Comparison of ENCODE assay signal across 23 cellular contexts in genomic region chr19:10981496-10981895, GRCh38. TPM values are rescaled to one million over a fixed set of nuclear protein-coding genes. Genes with fewer than 3 reads are reported as not detected.
DNase-seq lines count a peak whose midpoint lies in the region; ATAC-seq lines count a peak whose summit lies in the region.
"Had no signal": no experiment of that assay in that cellular context is flagged by ENCODE, and none has a peak within 500 bp of the region (broad histone marks: within the 10 kb centered on the region; RNA-seq: fewer than 3 reads in every experiment).

No MANE protein-coding gene starts in this region.

- H3K36me3 Mint-ChIP-seq in activated CD4-positive, alpha-beta memory T cell treated with anti-CD3 and anti-CD28 coated beads for 36 hours, result peaks cover 3% of the 10 kb centered on the region
- no peaks in the 10 kb centered on the region for H3K36me3 Mint-ChIP-seq in activated naive CD8-positive, alpha-beta T cell treated with anti-CD3 and anti-CD28 coated beads, Interleukin-2, amount 50 U/mL, for 24 hours (ENCODE audit: low read depth)
- H3K36me3 Mint-ChIP-seq: activated CD8-positive, alpha-beta memory T cell treated with anti-CD3 and anti-CD28 coated beads, Interleukin-2, amount 10 ng/mL, durations not matched to agents 7 days and 5 days had no signal

- CTCF ChIA-PET in activated CD4-positive, alpha-beta memory T cell treated with anti-CD3 and anti-CD28 coated beads for 36 hours (lab: Charles Lee), result interaction anchor here (0.6 to 1.7 kb wide), 2 partner anchors 10 to 39 kb away, joined by 3 to 7 read pairs; no protein-coding TSS in a partner anchor

- 100% methylated on average over 1 of the region's 1 CpG for WGBS in GM23248 (ENCODE audit: low coverage in 1 of 2, low lambda C conversion rate in 2 of 2, missing lambda C conversion rate in 2 of 2), 2 experiments

- POLR2A ChIA-PET in activated CD4-positive, alpha-beta memory T cell treated with anti-CD3 and anti-CD28 coated beads for 36 hours (lab: Charles Lee), result no interaction called here

- H3F3A ChIP-seq in GM23248 (ENCODE audit: insufficient read depth), result no peaks in the 10 kb centered on the region

- H3K4me1 Mint-ChIP-seq in activated CD4-positive, alpha-beta memory T cell treated with anti-CD3 and anti-CD28 coated beads for 36 hours (ENCODE audit: low read depth), result peaks cover 18% of the 10 kb centered on the region
- H3K4me1 Mint-ChIP-seq in activated naive CD8-positive, alpha-beta T cell treated with anti-CD3 and anti-CD28 coated beads, Interleukin-2, amount 50 U/mL, for 24 hours, result peaks cover 20% of the 10 kb centered on the region
- H3K4me1 Mint-ChIP-seq: activated T-helper 17 cell treated with anti-CD3 and anti-CD28 coated beads, Interleukin-2, amount 50 U/mL, for 72 hours had no signal

- H3K4me2 ChIP-seq in GM23248 (ENCODE audit: unreplicated experiment), result no peak overlapping the region

- H3K9me2 ChIP-seq in GM23248 (ENCODE audit: insufficient read depth), result no peaks in the 10 kb centered on the region

- intact Hi-C loops in activated CD4-positive, alpha-beta memory T cell treated with anti-CD3 and anti-CD28 coated beads for 36 hours (cut with micrococcal nuclease), result loop anchor here (5.0 kb wide), 1 partner anchor 39 kb away; no protein-coding TSS in a partner anchor

- H3K36me3 ChIP-seq in GM23248 (ENCODE audit: low read depth), result no peaks in the 10 kb centered on the region; the same call in 1 of the 2 replicates

- no peaks in the 10 kb centered on the region for H3K27me3 ChIP-seq in GM23248 (replicated peaks; ENCODE audit: insufficient read depth)
- H3K27me3 ChIP-seq: gastroesophageal sphincter, sigmoid colon had no signal

- ATAC-seq in GM18858 (IDR thresholded peaks at IDR 0.05; ENCODE audit: unreplicated experiment) (no peak), GM18517 (IDR thresholded peaks at IDR 0.05; ENCODE audit: unreplicated experiment) (no peak)
- ATAC-seq in activated naive CD8-positive, alpha-beta T cell treated with anti-CD3 and anti-CD28 coated beads, Interleukin-2, amount 50 U/mL, for 24 hours, result no peak
- ATAC-seq: activated CD8-positive, alpha-beta memory T cell treated with anti-CD3 and anti-CD28 coated beads, Interleukin-2, amount 10 ng/mL, durations not matched to agents 7 days and 5 days; activated T-helper 17 cell treated with anti-CD3 and anti-CD28 coated beads, Interleukin-2, amount 50 U/mL, for 72 hours; gastroesophageal sphincter; naive thymus-derived CD4-positive, alpha-beta T cell had no signal

- peaks cover 98% of the 10 kb centered on the region for H3K79me2 ChIP-seq in GM23248 (ENCODE audit: insufficient read depth)

- H2AFZ ChIP-seq in GM23248, result no peak overlapping the region

- no peak overlapping the region for H3K27ac Mint-ChIP-seq in activated CD4-positive, alpha-beta memory T cell treated with anti-CD3 and anti-CD28 coated beads for 36 hours
- H3K27ac Mint-ChIP-seq in activated naive CD8-positive, alpha-beta T cell treated with anti-CD3 and anti-CD28 coated beads, Interleukin-2, amount 50 U/mL, for 24 hours, result no peak overlapping the region
- H3K27ac Mint-ChIP-seq: activated CD8-positive, alpha-beta memory T cell treated with anti-CD3 and anti-CD28 coated beads, Interleukin-2, amount 10 ng/mL, durations not matched to agents 7 days and 5 days; activated naive CD8-positive, alpha-beta T cell treated with anti-CD3 and anti-CD28 coated beads for 36 hours; activated T-helper 17 cell treated with anti-CD3 and anti-CD28 coated beads, Interleukin-2, amount 50 U/mL, for 72 hours; memory B cell had no signal

- H3K9ac ChIP-seq in GM23248, result no peak overlapping the region

- no peak overlapping the region for H3K4me3 Mint-ChIP-seq in activated CD4-positive, alpha-beta memory T cell treated with anti-CD3 and anti-CD28 coated beads for 36 hours
- H3K4me3 Mint-ChIP-seq in activated naive CD8-positive, alpha-beta T cell treated with anti-CD3 and anti-CD28 coated beads, Interleukin-2, amount 50 U/mL, for 24 hours, result no peak overlapping the region
- H3K4me3 Mint-ChIP-seq: activated CD8-positive, alpha-beta memory T cell treated with anti-CD3 and anti-CD28 coated beads, Interleukin-2, amount 10 ng/mL, durations not matched to agents 7 days and 5 days; activated naive CD8-positive, alpha-beta T cell treated with anti-CD3 and anti-CD28 coated beads for 36 hours; activated T-helper 17 cell treated with anti-CD3 and anti-CD28 coated beads, Interleukin-2, amount 50 U/mL, for 72 hours; memory B cell; naive thymus-derived CD4-positive, alpha-beta T cell had no signal

- H3K4me3 ChIP-seq in GM23248, result no peak overlapping the region
- H3K4me3 ChIP-seq: gastroesophageal sphincter, sigmoid colon had no signal

- H3K4me1 ChIP-seq in GM23248 (ENCODE audit: insufficient read depth), result peaks cover 8% of the 10 kb centered on the region; the same call in 1 of the 2 replicates

- no peaks in the 10 kb centered on the region for H3K9me3 Mint-ChIP-seq in activated CD4-positive, alpha-beta memory T cell treated with anti-CD3 and anti-CD28 coated beads for 36 hours
- no peaks in the 10 kb centered on the region for H3K9me3 Mint-ChIP-seq in activated naive CD8-positive, alpha-beta T cell treated with anti-CD3 and anti-CD28 coated beads, Interleukin-2, amount 50 U/mL, for 24 hours
- H3K9me3 Mint-ChIP-seq: activated naive CD8-positive, alpha-beta T cell treated with anti-CD3 and anti-CD28 coated beads for 36 hours; activated T-helper 17 cell treated with anti-CD3 and anti-CD28 coated beads, Interleukin-2, amount 50 U/mL, for 72 hours; memory B cell; naive thymus-derived CD4-positive, alpha-beta T cell had no signal

- DNase-seq in A172 (ENCODE audit: low spot score) (peak; percentile 72), GM23248 (peak; percentile 25), NCI-H69 (lab: John Stamatoyannopoulos, UW) (peak; percentile 66), fibroblast of gingiva (ENCODE audit: low read depth) (peak; percentile 14)
- DNase-seq in activated CD4-positive, alpha-beta memory T cell treated with anti-CD3 and anti-CD28 coated beads for 36 hours, result no peak
- DNase-seq in activated naive CD8-positive, alpha-beta T cell treated with anti-CD3 and anti-CD28 coated beads, Interleukin-2, amount 50 U/mL, for 24 hours, result no peak
- DNase-seq: activated CD8-positive, alpha-beta memory T cell treated with anti-CD3 and anti-CD28 coated beads, Interleukin-2, amount 10 ng/mL, durations not matched to agents 7 days and 5 days; activated naive CD8-positive, alpha-beta T cell treated with anti-CD3 and anti-CD28 coated beads for 36 hours; dermis blood vessel endothelial cell; GDM1; kidney glomerular epithelial cell; naive thymus-derived CD4-positive, alpha-beta T cell; NCI-H524; OCI-M1; SHP77 treated with DMSO at 0.1 percent for 48 hours; sigmoid colon had no signal

- H3K9me3 ChIP-seq in GM23248 (ENCODE audit: low read depth), result no peaks in the 10 kb centered on the region
- H3K9me3 ChIP-seq: gastroesophageal sphincter, sigmoid colon had no signal

- in situ Hi-C loops in GM23248 (cut with MboI), result no loop called here

- no peaks in the 10 kb centered on the region for H3K27me3 Mint-ChIP-seq in activated CD4-positive, alpha-beta memory T cell treated with anti-CD3 and anti-CD28 coated beads for 36 hours
- no peaks in the 10 kb centered on the region for H3K27me3 Mint-ChIP-seq in activated naive CD8-positive, alpha-beta T cell treated with anti-CD3 and anti-CD28 coated beads, Interleukin-2, amount 50 U/mL, for 24 hours
- H3K27me3 Mint-ChIP-seq: activated CD8-positive, alpha-beta memory T cell treated with anti-CD3 and anti-CD28 coated beads, Interleukin-2, amount 10 ng/mL, durations not matched to agents 7 days and 5 days; activated naive CD8-positive, alpha-beta T cell treated with anti-CD3 and anti-CD28 coated beads for 36 hours; activated T-helper 17 cell treated with anti-CD3 and anti-CD28 coated beads, Interleukin-2, amount 50 U/mL, for 72 hours; memory B cell; naive thymus-derived CD4-positive, alpha-beta T cell had no signal

- H4K20me1 ChIP-seq in GM23248 (ENCODE audit: insufficient read depth), result no peaks in the 10 kb centered on the region

- no peak overlapping the region for H3K27ac ChIP-seq in GM23248
- H3K27ac ChIP-seq: C4-2B, epithelial cell of prostate, sigmoid colon had no signal

RNA-seq across cellular contexts. Expression of gene SMARCA4, which starts 20.7 kb away (rescaled TPM):
- 130 and 194 TPM in 2 replicates for total RNA-seq in A172 (2014; rRNA removed; shearing (Covaris generic))
- 44.0 and 57.8 TPM in 2 replicates for total RNA-seq in GM23248 (2014; rRNA removed; shearing (Covaris generic))
- polyA plus RNA-seq in GM23248 (2016; fragmentation: Nextera tagmentation; extraction: Ambion mirVana), result 35.3 and 37.1 TPM in 2 replicates
- total RNA-seq in activated CD4-positive, alpha-beta memory T cell treated with anti-CD3 and anti-CD28 coated beads for 36 hours, result 100 to 1,000 TPM in 1 of 2 experiments, 10 to 100 TPM in 1; 97.8 to 101 TPM

RNA-seq across cellular contexts. Expression of gene TIMM29, which starts 52.9 kb away (rescaled TPM):
- 45.6 and 56.0 TPM in 2 replicates for total RNA-seq in A172 (2014; rRNA removed; shearing (Covaris generic))
- total RNA-seq in GM23248 (2014; rRNA removed; shearing (Covaris generic)), result 37.6 and 57.5 TPM in 2 replicates
- 20.3 and 20.8 TPM in 2 replicates for polyA plus RNA-seq in GM23248 (2016; fragmentation: Nextera tagmentation; extraction: Ambion mirVana)
- 10 to 100 TPM; 15.6 to 16.4 TPM for total RNA-seq in activated CD4-positive, alpha-beta memory T cell treated with anti-CD3 and anti-CD28 coated beads for 36 hours

RNA-seq across cellular contexts. Expression of gene YIPF2, which starts 53.1 kb away (rescaled TPM):
- 59.4 and 72.8 TPM in 2 replicates for total RNA-seq in A172 (2014; rRNA removed; shearing (Covaris generic))
- total RNA-seq in GM23248 (2014; rRNA removed; shearing (Covaris generic)), result 114 and 140 TPM in 2 replicates
- 57.3 and 61.5 TPM in 2 replicates for polyA plus RNA-seq in GM23248 (2016; fragmentation: Nextera tagmentation; extraction: Ambion mirVana)
- 10 to 100 TPM; 25.6 to 28.4 TPM for total RNA-seq in activated CD4-positive, alpha-beta memory T cell treated with anti-CD3 and anti-CD28 coated beads for 36 hours

Comparison
In these comparisons a context has a peak if more than half of its experiments do, and no peak if none do; other contexts are left out.
1. DNase-seq: peak in A172 (single experiment), GM23248 (single experiment), NCI-H69 (single experiment) and fibroblast of gingiva (single experiment); none in activated CD4-positive, alpha-beta memory T cell treated with anti-CD3 and anti-CD28 coated beads for 36 hours (single experiment) and activated naive CD8-positive, alpha-beta T cell treated with anti-CD3 and anti-CD28 coated beads, Interleukin-2, amount 50 U/mL, for 24 hours (single experiment).